Comparison of ENCODE assay signal across 19 cellular contexts in the genomic region with DNA sequence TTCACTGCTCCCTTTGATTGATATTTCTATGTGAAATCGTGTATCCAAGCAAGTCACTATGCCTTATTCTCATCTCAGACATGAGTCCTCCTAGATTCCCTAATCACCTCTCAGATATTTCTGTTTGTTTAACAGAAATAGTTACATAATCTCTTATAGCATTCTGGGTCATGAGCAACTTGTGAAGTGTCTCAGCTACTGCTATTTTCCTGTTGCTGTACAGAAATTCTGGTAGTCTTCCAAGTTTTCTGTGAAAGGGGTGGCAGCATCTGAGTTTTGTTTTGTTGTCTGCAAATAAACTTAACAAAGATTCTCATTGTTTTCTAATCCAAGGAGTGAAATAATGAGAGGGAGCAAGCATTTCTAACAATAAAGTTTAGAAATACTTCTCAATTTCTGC.
DNase-seq lines count a peak whose midpoint lies in the region; ATAC-seq and TF ChIP-seq lines count a peak whose summit lies in the region.
"Had no signal": no experiment of that assay in that cellular context is flagged by ENCODE, and none has a peak within 500 bp of the region (broad histone marks: within the 10 kb centered on the region; RNA-seq: fewer than 3 reads in every experiment).

No MANE protein-coding gene starts in this region.

- H3K9me3 ChIP-seq in breast epithelium, result no peaks in the 10 kb centered on the region
- H3K9me3 ChIP-seq: Caco-2, HAP-1, SJCRH30 had no signal

- no peaks in the 10 kb centered on the region for H3K9me3 Mint-ChIP-seq in MCF 10A (ENCODE audit: unreplicated experiment)
- peaks cover 4 to 6% of the 10 kb centered on the region in 2 donors for H3K9me3 Mint-ChIP-seq in natural killer cell

- CTCF ChIA-PET in MCF 10A (lab: Yijun Ruan, JAX), result no interaction called here

- POLR2A ChIA-PET in MCF 10A (lab: Yijun Ruan, JAX), result no interaction called here

- H3K27me3 Mint-ChIP-seq in MCF 10A (ENCODE audit: insufficient read depth, unreplicated experiment) (no peaks in the 10 kb centered on the region), natural killer cell (ENCODE audit: low read depth in 2 of 2) (no peaks in the 10 kb centered on the region)

- intact Hi-C loops in MCF 10A (cut with micrococcal nuclease) (no loop called here), breast epithelium (cut with DNase I; ENCODE audit: low total_unique reads) (no loop called here), natural killer cell (cut with micrococcal nuclease) (no loop called here)

- no TSS peak for BruUV-seq in MCF 10A (replicated peaks; lab: Mats Ljungman, UMichigan)

- H3K27ac ChIP-seq in breast epithelium, result no peak overlapping the region
- H3K27ac ChIP-seq: PC-9, SJCRH30 had no signal

- TF ChIP-seq CTCF in MCF 10A (IDR thresholded peaks at IDR 0.05; ENCODE audit: unreplicated experiment) (no peak), breast epithelium (IDR thresholded peaks at IDR 0.05) (no peak), choroid plexus epithelial cell (conservative IDR thresholded peaks at IDR 0.05; ENCODE audit: low read depth, low read length) (no peak), natural killer cell (IDR thresholded peaks at IDR 0.05) (no peak)

- H3K4me3 Mint-ChIP-seq in MCF 10A (ENCODE audit: unreplicated experiment) (no peak overlapping the region), natural killer cell (no peak overlapping the region)
- H3K4me3 Mint-ChIP-seq: CD14-positive monocyte had no signal

- no peaks in the 10 kb centered on the region for H3K4me1 ChIP-seq in breast epithelium
- H3K4me1 ChIP-seq: Caco-2, HAP-1, SJCRH30 had no signal

- DNase-seq in MCF 10A (ENCODE audit: unreplicated experiment), result peak; percentile 0
- DNase-seq in breast epithelium (ENCODE audit: low spot score in 2 of 2), result no peak
- peak; percentile 1 for DNase-seq in choroid plexus epithelial cell (ENCODE audit: low read depth)
- peak; percentile 23 for DNase-seq in middle frontal gyrus (ENCODE audit: extremely low spot score, low spot score)
- DNase-seq in natural killer cell, result no peak
- no peak for DNase-seq in activated T-cell treated with anti-CD3 and anti-CD28 coated beads, Interleukin-2, amount 50 U/mL, for 48 hours
- no peak for DNase-seq in AML-193 (lab: John Stamatoyannopoulos, UW)
- DNase-seq: Caco-2, IMR-90, Karpas-422, NCI-H1105 treated with DMSO at 0.1 percent for 48 hours, NCI-H1694 treated with DMSO at 0.1 percent for 48 hours, NCI-H2107, NCI-H69, PC-9, SJCRH30 had no signal

- H3K4me1 Mint-ChIP-seq in MCF 10A (ENCODE audit: insufficient read depth, unreplicated experiment) (no peaks in the 10 kb centered on the region), natural killer cell (no peaks in the 10 kb centered on the region)
- H3K4me1 Mint-ChIP-seq: CD14-positive monocyte had no signal

- ATAC-seq in natural killer cell (no peak), GM18498 (IDR thresholded peaks at IDR 0.05; ENCODE audit: unreplicated experiment) (no peak)

- H3K36me3 Mint-ChIP-seq in MCF 10A (ENCODE audit: insufficient read depth, unreplicated experiment), result no peaks in the 10 kb centered on the region
- no peaks in the 10 kb centered on the region for H3K36me3 Mint-ChIP-seq in natural killer cell
- H3K36me3 Mint-ChIP-seq: CD14-positive monocyte had no signal

- H3K27me3 ChIP-seq in breast epithelium, result no peaks in the 10 kb centered on the region
- H3K27me3 ChIP-seq: SJCRH30 had no signal

- no peak overlapping the region for H3K27ac Mint-ChIP-seq in MCF 10A (ENCODE audit: low read depth, unreplicated experiment)
- no peak overlapping the region for H3K27ac Mint-ChIP-seq in natural killer cell
- H3K27ac Mint-ChIP-seq: CD14-positive monocyte had no signal

- no peak for TF ChIP-seq POLR2A in breast epithelium (IDR thresholded peaks at IDR 0.05)

- H3K4me3 ChIP-seq in breast epithelium (no peak overlapping the region), choroid plexus epithelial cell (ENCODE audit: low read depth, low read length) (no peak overlapping the region)
- H3K4me3 ChIP-seq: HAP-1, PC-9, SJCRH30 had no signal

- no peaks in the 10 kb centered on the region for H3K36me3 ChIP-seq in breast epithelium
- H3K36me3 ChIP-seq: HAP-1, SJCRH30 had no signal

Comparison
In these comparisons a context has a peak if more than half of its experiments do, and no peak if none do; other contexts are left out.
1. DNase-seq: peak in MCF 10A (single experiment), choroid plexus epithelial cell (single experiment) and middle frontal gyrus (single experiment); none in breast epithelium (0 of 2), natural killer cell (single experiment), activated T-cell treated with anti-CD3 and anti-CD28 coated beads, Interleukin-2, amount 50 U/mL, for 48 hours (0 of 2) and AML-193 (0 of 2).